In genomic region chr1:190679032-190679431, GRCh38 we compare ENCODE assay signal across 26 cellular contexts.
DNase-seq lines count a peak whose midpoint lies in the region; ATAC-seq and TF ChIP-seq lines count a peak whose summit lies in the region.
"Had no signal": no experiment of that assay in that cellular context is flagged by ENCODE, and none has a peak within 500 bp of the region (broad histone marks: within the 10 kb centered on the region; RNA-seq: fewer than 3 reads in every experiment).

No MANE protein-coding gene starts in this region.

- H3K9ac ChIP-seq in adipocyte (ENCODE audit: low read length), result no peak overlapping the region

- H3K4me1 ChIP-seq in adipocyte (ENCODE audit: control insufficient read depth, insufficient read depth, low read length), result no peaks in the 10 kb centered on the region
- H3K4me1 ChIP-seq: SJSA1, uterus had no signal

- no peaks in the 10 kb centered on the region for H3K27me3 ChIP-seq in adipocyte (replicated peaks; ENCODE audit: control insufficient read depth, insufficient read depth, low read length)
- H3K27me3 ChIP-seq: BE2C, SJSA1 had no signal

- H3K9me3 ChIP-seq in adipocyte (ENCODE audit: control insufficient read depth, low read length), result peaks cover 9% of the 10 kb centered on the region
- H3K9me3 ChIP-seq: BE2C, mucosa of descending colon, thoracic aorta, uterus had no signal

- no peak for ATAC-seq in HG02763 (IDR thresholded peaks at IDR 0.05; ENCODE audit: unreplicated experiment)
- no peak for ATAC-seq in HG03469 (IDR thresholded peaks at IDR 0.05; ENCODE audit: unreplicated experiment)
- ATAC-seq: activated naive CD4-positive, alpha-beta T cell treated with anti-CD3 and anti-CD28 coated beads, Interleukin-2, amount 50 U/mL, for 72 hours; GM12878; mucosa of descending colon; stimulated activated naive CD8-positive, alpha-beta T cell treated with anti-CD3 and anti-CD28 coated beads, Interleukin-15, Interleukin-2, amounts not matched to agents 100 U/mL and 50 U/mL, for 24 hours had no signal

- no peaks in the 10 kb centered on the region for H3K36me3 ChIP-seq in adipocyte (ENCODE audit: control insufficient read depth, insufficient read depth, low read length, severe bottlenecking)
- H3K36me3 ChIP-seq: BE2C, SJSA1, thoracic aorta, uterus had no signal

- no peak for TF ChIP-seq CTCF in fibroblast of pulmonary artery (IDR thresholded peaks at IDR 0.05; ENCODE audit: low read length, missing control alignments)
- TF ChIP-seq CTCF in GM13976 (IDR thresholded peaks at IDR 0.05; ENCODE audit: borderline replicate concordance, control extremely low read depth, extremely low read depth, insufficient read depth, missing control alignments), result no peak

- peak; percentile 18 for DNase-seq in A172 (ENCODE audit: low spot score)
- DNase-seq in M059J (ENCODE audit: low read depth), result peak; percentile 2
- DNase-seq in adipocyte (ENCODE audit: low read depth), result peak; percentile 5
- peak; percentile 17 for DNase-seq in fibroblast of pulmonary artery (ENCODE audit: low read depth)
- no peak for DNase-seq in GM03348 (ENCODE audit: low spot score)
- DNase-seq in GM13976 (ENCODE audit: low spot score), result no peak
- DNase-seq: activated CD4-positive, alpha-beta memory T cell treated with anti-CD3 and anti-CD28 coated beads, Interleukin-2, amount 10 ng/mL, durations not matched to agents 7 days and 5 days; activated CD4-positive, alpha-beta T cell treated with anti-CD3 and anti-CD28 coated beads for 1 hour; anterior cingulate cortex; BE2C; CD8-positive, alpha-beta memory T cell; central memory CD4-positive, alpha-beta T cell; DMS79 treated with DMSO at 0.1 percent for 48 hours; mucosa of descending colon; NCI-H1092 treated with DMSO at 0.1 percent for 48 hours; NCI-H1930; NCI-H2227 treated with DMSO at 0.1 percent for 48 hours; stimulated activated naive CD8-positive, alpha-beta T cell treated with anti-CD3 and anti-CD28 coated beads, Interleukin-15, Interleukin-2, amounts not matched to agents 100 U/mL and 50 U/mL, for 24 hours; uterus had no signal

- in situ Hi-C loops in GM13976 (cut with MboI; ENCODE audit: low sequenced_read_pairs, unreplicated experiment), result no loop called here

- H3K4me3 ChIP-seq in adipocyte (ENCODE audit: low read length) (no peak overlapping the region), fibroblast of pulmonary artery (replicated peaks; ENCODE audit: low read depth, low read length) (no peak overlapping the region)
- H3K4me3 ChIP-seq: GM12878, lung, mucosa of descending colon, SJSA1, thoracic aorta, uterus had no signal

Comparison
In these comparisons a context has a peak if more than half of its experiments do, and no peak if none do; other contexts are left out.
1. DNase-seq: peak in A172 (single experiment), M059J (single experiment), adipocyte (single experiment) and fibroblast of pulmonary artery (single experiment); none in GM03348 (single experiment) and GM13976 (single experiment).